ENCODE assay signal across 22 cellular contexts in the genomic region with DNA sequence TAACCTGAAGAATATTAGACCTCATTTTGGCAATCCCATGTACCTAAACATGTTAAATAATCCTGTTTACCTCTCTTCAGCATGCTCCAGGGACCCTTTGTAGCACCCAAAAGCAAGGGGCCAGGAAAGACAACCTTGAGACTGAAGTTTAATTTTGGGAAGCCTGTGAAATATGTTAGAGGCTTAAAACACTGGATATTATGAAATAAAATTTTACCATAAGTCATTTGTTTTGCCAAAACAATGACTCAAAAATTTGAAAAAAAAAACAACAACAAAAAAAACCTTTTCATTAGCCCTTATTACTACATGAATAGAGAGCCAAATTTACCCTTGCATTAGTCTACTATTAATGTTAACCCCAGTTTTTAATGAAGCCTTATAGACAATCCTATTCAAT.
"Had no signal": no experiment of that assay in that cellular context is flagged by ENCODE, and none has a peak within 500 bp of the region (broad histone marks: within the 10 kb centered on the region; RNA-seq: fewer than 3 reads in every experiment).

No MANE protein-coding gene starts in this region.

- DNase-seq: dermis blood vessel endothelial cell; dorsolateral prefrontal cortex; effector CD4-positive, alpha-beta T cell; effector memory CD4-positive, alpha-beta T cell; foreskin keratinocyte; heart left ventricle; hypothalamus; immature natural killer cell; islet precursor cell; left cardiac atrium; left lung; left ventricle myocardium superior; lower lobe of right lung; mesenchymal stem cell; mucosa of descending colon; naive B cell; naive thymus-derived CD8-positive, alpha-beta T cell had no signal

- ATAC-seq: foreskin keratinocyte; gastroesophageal sphincter; heart left ventricle; left cardiac atrium; left lung; left ventricle myocardium superior; lower lobe of right lung; mucosa of descending colon; naive thymus-derived CD8-positive, alpha-beta T cell had no signal

- H3K27me3 ChIP-seq: dorsolateral prefrontal cortex, esophagus muscularis mucosa, foreskin keratinocyte, gastroesophageal sphincter, heart left ventricle, hepatocyte, left lung had no signal

- H3K27ac ChIP-seq: coronary artery, dorsolateral prefrontal cortex, esophagus muscularis mucosa, foreskin keratinocyte, gastroesophageal sphincter, heart left ventricle, hepatocyte, left lung, lower lobe of right lung had no signal

- FAIRE-seq: frontal cortex had no signal

- H3K36me3 ChIP-seq: gastroesophageal sphincter, heart left ventricle, lower lobe of right lung had no signal

- H3K4me1 ChIP-seq: esophagus muscularis mucosa, foreskin keratinocyte, gastroesophageal sphincter, left lung, lower lobe of right lung had no signal

- H3K4me3 ChIP-seq: coronary artery, dorsolateral prefrontal cortex, esophagus muscularis mucosa, gastroesophageal sphincter, heart left ventricle, hepatocyte, left lung, lower lobe of right lung, mucosa of descending colon had no signal
